8 cellular contexts compared by ENCODE assay signal in the genomic region with DNA sequence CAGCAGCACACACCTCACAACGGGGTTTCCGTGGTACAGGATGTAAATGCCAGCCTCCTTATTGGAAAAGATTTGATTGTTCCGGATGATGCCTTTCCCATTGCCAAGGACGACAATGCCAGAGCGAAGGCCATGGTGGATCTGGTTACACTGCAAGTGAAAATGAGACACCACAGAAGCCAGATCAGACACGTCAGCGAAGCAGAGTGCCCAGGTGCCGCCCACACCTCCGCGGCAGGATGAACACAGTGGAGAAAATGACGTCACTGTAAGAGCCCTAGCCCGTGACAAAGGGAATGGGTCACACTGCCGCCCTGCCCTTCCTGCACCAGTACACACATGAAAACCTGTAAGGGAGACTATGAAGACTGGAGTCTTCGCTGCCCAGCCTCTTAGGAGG. TPM values are rescaled to one million over a fixed set of nuclear protein-coding genes. Genes with fewer than 3 reads are reported as not detected.
DNase-seq lines count a peak whose midpoint lies in the region; ATAC-seq and TF ChIP-seq lines count a peak whose summit lies in the region.

No MANE protein-coding gene starts in this region.

- CTCF ChIA-PET in activated CD4-positive, alpha-beta memory T cell treated with anti-CD3 and anti-CD28 coated beads, Interleukin-2, amount 10 ng/mL, durations not matched to agents 7 days and 5 days (lab: Charles Lee), result interaction anchor here (0.6 kb wide), 1 partner anchor 195 kb away, joined by 4 read pairs; no protein-coding TSS in a partner anchor

- H3K27ac ChIP-seq in adrenal gland, result peak overlapping the region in 1 of 5 donors; percentile 5

- no peaks in the 10 kb centered on the region for H3K27me3 Mint-ChIP-seq in activated CD4-positive, alpha-beta memory T cell treated with anti-CD3 and anti-CD28 coated beads, Interleukin-2, amount 10 ng/mL, durations not matched to agents 7 days and 5 days

- H3K4me3 ChIP-seq in adrenal gland, result no peak overlapping the region

- H3K27ac Mint-ChIP-seq in activated CD4-positive, alpha-beta memory T cell treated with anti-CD3 and anti-CD28 coated beads, Interleukin-2, amount 10 ng/mL, durations not matched to agents 7 days and 5 days, result peak overlapping the region; percentile 84

- no peak for TF ChIP-seq CTCF in GM10266 (IDR thresholded peaks at IDR 0.05; ENCODE audit: control insufficient read depth, insufficient read depth, low read depth, missing control alignments)
- no peak for TF ChIP-seq CTCF in adrenal gland (IDR thresholded peaks at IDR 0.05)

- no peak for TF ChIP-seq POLR2A in adrenal gland (IDR thresholded peaks at IDR 0.05)

- peaks cover 15% of the 10 kb centered on the region for H3K36me3 Mint-ChIP-seq in activated CD4-positive, alpha-beta memory T cell treated with anti-CD3 and anti-CD28 coated beads, Interleukin-2, amount 10 ng/mL, durations not matched to agents 7 days and 5 days (ENCODE audit: low read depth)

- H3K9me3 Mint-ChIP-seq in activated CD4-positive, alpha-beta memory T cell treated with anti-CD3 and anti-CD28 coated beads, Interleukin-2, amount 10 ng/mL, durations not matched to agents 7 days and 5 days, result no peaks in the 10 kb centered on the region

- WGBS in adrenal gland, 4 donors, result 82 to 90% (median 86%) methylated on average over 13 to 14 of the region's 14 CpGs

- POLR2A ChIA-PET in activated CD4-positive, alpha-beta memory T cell treated with anti-CD3 and anti-CD28 coated beads, Interleukin-2, amount 10 ng/mL, durations not matched to agents 7 days and 5 days (lab: Charles Lee), result interaction anchor here (0.8 to 1.6 kb wide), 5 partner anchors 14 to 256 kb away, joined by 3 to 10 read pairs (median 4); partner anchors contain the start of genes EXOSC3, POLR1E and TOMM5

- peak; percentile 58 for ATAC-seq in HG03196 (IDR thresholded peaks at IDR 0.05; ENCODE audit: unreplicated experiment)

- peaks cover 31% of the 10 kb centered on the region for H3K4me1 Mint-ChIP-seq in activated CD4-positive, alpha-beta memory T cell treated with anti-CD3 and anti-CD28 coated beads, Interleukin-2, amount 10 ng/mL, durations not matched to agents 7 days and 5 days

- peak; percentile 75 for DNase-seq in GM10266 (ENCODE audit: extremely low spot score)
- DNase-seq in activated CD4-positive, alpha-beta memory T cell treated with anti-CD3 and anti-CD28 coated beads, Interleukin-2, amount 10 ng/mL, durations not matched to agents 7 days and 5 days, result peak; percentile 85
- DNase-seq in iPS-NIHi11 (ENCODE audit: low spot score), result peak; percentile 46
- DNase-seq in stimulated activated CD8-positive, alpha-beta memory T cell treated with anti-CD3 and anti-CD28 coated beads, Interleukin-4, amount 100 ng/mL, for 48 hours, result peak; percentile 82
- no peak for DNase-seq in amygdala (lab: John Stamatoyannopoulos, UW)
- DNase-seq in HuH-7 (ENCODE audit: low spot score), result no peak
- no peak for DNase-seq in adrenal gland

- H3K27me3 ChIP-seq in adrenal gland, result no peaks in the 10 kb centered on the region

- intact Hi-C loops in adrenal gland (cut with DNase I), result no loop called here

- H3K4me1 ChIP-seq in adrenal gland (replicated peaks in 1 of 2), result no peaks in the 10 kb centered on the region

- peaks cover 0 to 29% of the 10 kb centered on the region in 2 donors for H3K36me3 ChIP-seq in adrenal gland (replicated peaks in 1 of 2)

- no peaks in the 10 kb centered on the region for H3K9me3 ChIP-seq in adrenal gland (replicated peaks in 1 of 3)

- H3K4me3 Mint-ChIP-seq in activated CD4-positive, alpha-beta memory T cell treated with anti-CD3 and anti-CD28 coated beads, Interleukin-2, amount 10 ng/mL, durations not matched to agents 7 days and 5 days, result peak overlapping the region; percentile 67

RNA-seq across cellular contexts. Expression of gene POLR1E, which starts 43.4 kb away (rescaled TPM):
- total RNA-seq in activated CD4-positive, alpha-beta memory T cell treated with anti-CD3 and anti-CD28 coated beads, Interleukin-2, amount 10 ng/mL, durations not matched to agents 7 days and 5 days, result 10 to 100 TPM; 27.6 to 29.2 TPM
- total RNA-seq in adrenal gland, result 100 to 1,000 TPM in 1 of 8 donors, 10 to 100 TPM in 7; 17.1 to 113 (median 20.9) TPM
- polyA plus RNA-seq in adrenal gland, result 10 to 100 TPM; 12.6 to 47.4 (median 13.0) TPM

RNA-seq across cellular contexts. Expression of gene FBXO10, which starts 47.1 kb away (rescaled TPM):
- 1 to 10 TPM; 5.8 to 6.7 TPM for total RNA-seq in activated CD4-positive, alpha-beta memory T cell treated with anti-CD3 and anti-CD28 coated beads, Interleukin-2, amount 10 ng/mL, durations not matched to agents 7 days and 5 days
- total RNA-seq in adrenal gland, result 10 to 100 TPM in 7 of 8 donors, 1 to 10 TPM in 1; 7.6 to 81.7 (median 12.3) TPM
- 10 to 100 TPM in 1 of 3 donors, 1 to 10 TPM in 2; 7.2 to 31.9 (median 7.4) TPM for polyA plus RNA-seq in adrenal gland

Comparison
In these comparisons a context has a peak if more than half of its experiments do, and no peak if none do; other contexts are left out.
1. DNase-seq: peak in GM10266 (single experiment), activated CD4-positive, alpha-beta memory T cell treated with anti-CD3 and anti-CD28 coated beads, Interleukin-2, amount 10 ng/mL, durations not matched to agents 7 days and 5 days (single experiment), iPS-NIHi11 (single experiment) and stimulated activated CD8-positive, alpha-beta memory T cell treated with anti-CD3 and anti-CD28 coated beads, Interleukin-4, amount 100 ng/mL, for 48 hours (single experiment); none in amygdala (0 of 56), HuH-7 (single experiment) and adrenal gland (0 of 7).